In the genomic region with DNA sequence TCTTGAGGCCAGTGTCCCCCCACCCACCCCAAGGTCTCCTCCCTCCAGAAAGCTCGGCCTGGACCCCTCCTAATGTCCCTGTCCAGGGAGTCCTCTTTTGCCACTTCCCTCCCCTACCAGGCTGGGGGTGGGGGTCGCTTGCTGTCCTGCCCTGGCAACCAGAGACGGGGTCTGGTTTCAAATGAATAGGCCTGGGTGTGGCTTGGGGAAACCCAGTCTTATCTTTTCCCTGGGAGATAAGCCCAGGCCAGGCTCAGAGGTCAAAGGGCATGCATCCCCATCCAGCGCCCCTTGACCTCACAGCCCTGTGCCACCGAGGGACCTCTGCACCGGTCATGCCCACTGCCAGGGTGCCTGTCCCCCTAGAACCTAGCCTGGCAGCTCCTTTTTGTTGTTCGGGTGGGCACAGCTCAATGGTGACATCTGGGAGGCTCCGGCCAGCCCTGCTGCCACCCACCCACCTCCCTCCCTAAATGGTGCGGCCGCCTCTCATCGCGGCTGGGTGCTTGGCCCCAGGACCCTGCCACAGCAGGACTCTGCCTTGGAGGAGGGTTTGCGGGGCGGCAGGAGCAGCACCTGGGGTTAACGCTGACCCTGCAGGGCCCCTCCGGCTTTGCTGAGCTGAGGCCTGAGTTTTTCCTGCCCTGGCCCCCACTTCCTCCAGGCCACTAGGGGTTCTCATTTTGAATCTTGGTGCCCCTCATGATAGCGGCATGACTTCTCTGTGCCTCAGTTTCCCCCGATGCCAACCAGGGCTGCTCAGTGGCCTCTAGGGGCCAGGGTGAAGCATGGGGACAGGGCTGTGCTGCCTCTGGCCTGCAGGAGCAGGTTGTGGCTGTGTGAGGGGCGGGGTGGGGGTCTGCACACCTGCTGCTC, we compare ENCODE assay signal across 25 cellular contexts. TPM values are rescaled to one million over a fixed set of nuclear protein-coding genes. Genes with fewer than 3 reads are reported as not detected.
DNase-seq lines count a peak whose midpoint lies in the region; ATAC-seq and TF ChIP-seq lines count a peak whose summit lies in the region.
"Had no signal": no experiment of that assay in that cellular context is flagged by ENCODE, and none has a peak within 500 bp of the region (broad histone marks: within the 10 kb centered on the region; RNA-seq: fewer than 3 reads in every experiment).

No MANE protein-coding gene starts in this region.

- peak overlapping the region; percentile 41 for H2AK5ac ChIP-seq in neuronal stem cell (ENCODE audit: low read depth, low read length)

- no peak for ATAC-seq in lower lobe of right lung
- no peak for ATAC-seq in HG02884 (IDR thresholded peaks at IDR 0.05; ENCODE audit: unreplicated experiment)
- ATAC-seq: Right ventricle myocardium inferior had no signal

- WGBS in neuronal stem cell (ENCODE audit: extremely low coverage in 2 of 2, insufficient read length in 2 of 2, insufficient replicate concordance in 1 of 2), 2 donors: no CpG with 5 or more reads among the region's 19 CpGs

- no peak for TF ChIP-seq CTCF in vagina (IDR thresholded peaks at IDR 0.05)
- no peak for TF ChIP-seq CTCF in lower lobe of right lung (IDR thresholded peaks at IDR 0.05)

- no peak overlapping the region for H3K14ac ChIP-seq in neuronal stem cell (ENCODE audit: low read length)

- peak overlapping the region; percentile 72 for H2BK5ac ChIP-seq in neuronal stem cell (ENCODE audit: low read length)

- peaks cover 16% of the 10 kb centered on the region; the same call in 1 of the 2 replicates for H3K27me3 ChIP-seq in H7 (ENCODE audit: control insufficient read depth, insufficient read depth, low read length)
- peaks cover 0 to 6% (median 0%) of the 10 kb centered on the region in 3 experiments for H3K27me3 ChIP-seq in neuronal stem cell (ENCODE audit: control insufficient read depth in 3 of 3, insufficient read depth in 3 of 3, low read depth in 1 of 3, low read length in 3 of 3)
- peaks cover 5% of the 10 kb centered on the region for H3K27me3 ChIP-seq in vagina
- H3K27me3 ChIP-seq in lower lobe of right lung (ENCODE audit: low read depth): peaks cover 26% of the 10 kb centered on the region

- H3K4ac ChIP-seq in neuronal stem cell (ENCODE audit: low read length): no peak overlapping the region

- H2BK12ac ChIP-seq in neuronal stem cell (ENCODE audit: low read length): no peak overlapping the region

- peak overlapping the region; percentile 85 for H3K18ac ChIP-seq in neuronal stem cell (ENCODE audit: low read length)

- no peak overlapping the region for H4K8ac ChIP-seq in neuronal stem cell (ENCODE audit: low read depth, low read length)

- no peak overlapping the region for H2BK15ac ChIP-seq in neuronal stem cell (ENCODE audit: low read length)

- H3K4me3 ChIP-seq in H7 (ENCODE audit: insufficient read depth, low read depth, low read length) (no peak overlapping the region), neuronal stem cell (ENCODE audit: low read length in 2 of 2) (no peak overlapping the region), vagina (no peak overlapping the region), lower lobe of right lung (no peak overlapping the region)
- H3K4me3 ChIP-seq: HAP-1, PC-9, SK-N-MC had no signal

- no peak overlapping the region for H2BK120ac ChIP-seq in neuronal stem cell (ENCODE audit: low read depth, low read length)

- no peak overlapping the region for H2AFZ ChIP-seq in neuronal stem cell (ENCODE audit: low read length)
- H2AFZ ChIP-seq: PC-9 had no signal

- peak overlapping the region; percentile 76 for H3K23ac ChIP-seq in neuronal stem cell (ENCODE audit: low read depth, low read length, poor library complexity)

- no peaks in the 10 kb centered on the region; the same call in 1 of the 2 replicates for H3K36me3 ChIP-seq in H7 (replicated peaks; ENCODE audit: control insufficient read depth, insufficient read depth, low read length)
- peaks cover 11 to 41% of the 10 kb centered on the region in 2 donors for H3K36me3 ChIP-seq in neuronal stem cell (replicated peaks in 1 of 2; ENCODE audit: control insufficient read depth in 2 of 2, insufficient read depth in 2 of 2, low read length in 2 of 2)
- H3K36me3 ChIP-seq in vagina: peaks cover 0 to 23% of the 10 kb centered on the region in 2 donors
- H3K36me3 ChIP-seq in lower lobe of right lung: peaks cover 40% of the 10 kb centered on the region
- H3K36me3 ChIP-seq: HAP-1 had no signal

- peak overlapping the region; percentile 29 for H3K4me2 ChIP-seq in neuronal stem cell (ENCODE audit: insufficient read depth, low read length, poor library complexity, severe bottlenecking)
- H3K4me2 ChIP-seq: KMS-11, PC-9 had no signal

- H3K9ac ChIP-seq in neuronal stem cell (ENCODE audit: low read depth, low read length, poor library complexity): peak overlapping the region; percentile 7
- H3K9ac ChIP-seq: KMS-11 had no signal

- H3K27ac ChIP-seq in neuronal stem cell (replicated peaks; ENCODE audit: low read length) (peak overlapping the region; percentile 33), vagina (no peak overlapping the region), lower lobe of right lung (no peak overlapping the region)
- H3K27ac ChIP-seq: HL-60, KMS-11, PC-9, SK-N-MC had no signal

- H3K4me1 ChIP-seq in neuronal stem cell (ENCODE audit: control insufficient read depth in 2 of 2, insufficient read depth in 1 of 2, low read depth in 1 of 2, low read length in 2 of 2): peaks cover 10 to 24% of the 10 kb centered on the region in 2 donors
- peaks cover 24% of the 10 kb centered on the region for H3K4me1 ChIP-seq in vagina
- peaks cover 16% of the 10 kb centered on the region for H3K4me1 ChIP-seq in lower lobe of right lung
- H3K4me1 ChIP-seq: HAP-1 had no signal

- H3K9me3 ChIP-seq in neuronal stem cell (replicated peaks in 1 of 2; ENCODE audit: control insufficient read depth in 2 of 2, insufficient read depth in 1 of 2, low read depth in 1 of 2, low read length in 2 of 2) (peaks cover 0 to 8% of the 10 kb centered on the region in 2 donors), vagina (no peaks in the 10 kb centered on the region), lower lobe of right lung (no peaks in the 10 kb centered on the region)
- H3K9me3 ChIP-seq: HAP-1 had no signal

- H3K79me1 ChIP-seq in neuronal stem cell (ENCODE audit: low read depth, low read length): no peaks in the 10 kb centered on the region

- DNase-seq in H7 (peak; percentile 70), OCI-M1 (lab: John Stamatoyannopoulos, UW) (peak; percentile 55), iPS-NIHi11 (ENCODE audit: low spot score) (peak; percentile 26), neuronal stem cell (ENCODE audit: low spot score) (no peak), NCI-H2227 treated with DMSO at 0.1 percent for 48 hours (lab: John Stamatoyannopoulos, UW) (no peak), vagina (ENCODE audit: extremely low spot score in 2 of 2) (no peak), lower lobe of right lung (no peak)
- DNase-seq: ACHN; CD4-positive, CD25-positive, alpha-beta regulatory T cell; DND-41; GF-D8; NCI-H1092; NCI-H1694; NCI-H2107; NCI-H345; NCI-H526 treated with DMSO at 0.1 percent for 48 hours; NK-92 treated with Interleukin-12 subunit alpha and Interleukin-12 subunit beta, amount 100 ng/mL, for 24 hours had no signal

- no peak overlapping the region for H4K91ac ChIP-seq in neuronal stem cell (ENCODE audit: low read depth, low read length, poor library complexity)

- intact Hi-C loops in vagina (cut with DNase I) (no loop called here), lower lobe of right lung (cut with DNase I) (no loop called here)

- TF ChIP-seq POLR2A in vagina (IDR thresholded peaks at IDR 0.05): no peak

RNA-seq across cellular contexts. Expression of gene CERS1, which starts 2.8 kb away (rescaled TPM):
- total RNA-seq in H7 (2014; rRNA removed; shearing (Covaris generic)): 7.8 and 8.5 TPM in 2 replicates
- 17.4 TPM for polyA plus RNA-seq in neuronal stem cell (2013, experiment 1 of 2)
- polyA plus RNA-seq in neuronal stem cell (2013, experiment 2 of 2): 17.0 TPM
- total RNA-seq in vagina (0.49 TPM), lower lobe of right lung (not detected)
- total RNA-seq: CD4-positive, CD25-positive, alpha-beta regulatory T cell; MCF 10A had no signal
- polyA plus RNA-seq: CD4-positive, CD25-positive, alpha-beta regulatory T cell had no signal

RNA-seq across cellular contexts. Expression of gene COPE, which starts 20.4 kb away (rescaled TPM):
- total RNA-seq in H7 (2014; rRNA removed; shearing (Covaris generic)): 253 and 306 TPM in 2 replicates
- polyA plus RNA-seq in neuronal stem cell (2013, experiment 1 of 2): 152 TPM
- polyA plus RNA-seq in neuronal stem cell (2013, experiment 2 of 2): 153 TPM
- total RNA-seq in vagina (212 TPM), lower lobe of right lung (145 TPM)

RNA-seq across cellular contexts. Expression of gene DDX49, which starts 20.7 kb away (rescaled TPM):
- total RNA-seq in H7 (2014; rRNA removed; shearing (Covaris generic)): 44.7 and 63.1 TPM in 2 replicates
- polyA plus RNA-seq in neuronal stem cell (2013, experiment 1 of 2): 11.8 TPM
- 10.4 TPM for polyA plus RNA-seq in neuronal stem cell (2013, experiment 2 of 2)
- total RNA-seq in vagina: 36.3 TPM
- 32.2 TPM for total RNA-seq in lower lobe of right lung

RNA-seq across cellular contexts. Expression of gene HOMER3, which starts 42.2 kb away (rescaled TPM):
- 25.1 and 35.7 TPM in 2 replicates for total RNA-seq in H7 (2014; rRNA removed; shearing (Covaris generic))
- polyA plus RNA-seq in neuronal stem cell (2013, experiment 1 of 2): 58.3 TPM
- 56.2 TPM for polyA plus RNA-seq in neuronal stem cell (2013, experiment 2 of 2)
- total RNA-seq in vagina: 30.9 TPM
- total RNA-seq in lower lobe of right lung: 20.5 TPM

Comparison
In these comparisons a context has a peak if more than half of its experiments do, and no peak if none do; other contexts are left out.
1. DNase-seq: peak in H7 (single experiment), OCI-M1 (single experiment) and iPS-NIHi11 (single experiment); none in neuronal stem cell (single experiment), NCI-H2227 treated with DMSO at 0.1 percent for 48 hours (single experiment), vagina (0 of 2) and lower lobe of right lung (single experiment).